1 cellular context compared by ENCODE assay signal in the genomic region with DNA sequence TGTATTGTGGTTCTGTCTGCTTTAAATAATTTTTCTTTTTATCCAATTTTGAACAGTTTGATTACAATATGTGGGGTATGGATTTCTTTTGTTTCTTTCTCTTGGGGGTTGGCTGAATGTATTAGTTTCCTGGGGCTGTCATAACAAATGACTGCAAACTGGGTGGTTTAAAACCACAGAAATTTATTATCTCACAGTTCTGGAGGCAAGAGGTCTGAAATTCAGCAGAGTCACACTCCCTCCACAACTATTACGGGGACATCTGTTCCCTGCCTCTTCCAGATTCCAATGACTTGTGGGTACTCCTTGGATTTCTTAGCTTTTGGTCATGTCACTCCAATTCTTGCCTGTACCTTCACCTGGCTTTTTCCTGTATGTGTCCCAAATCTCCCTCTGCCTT.
TF ChIP-seq lines count a peak whose summit lies in the region.

No MANE protein-coding gene starts in this region.

TF ChIP-seq in IMR-90, 13 proteins besides CTCF, POLR2A, EP300 and RAD21 (continued from another document):
- TF ChIP-seq, protein P1, sequence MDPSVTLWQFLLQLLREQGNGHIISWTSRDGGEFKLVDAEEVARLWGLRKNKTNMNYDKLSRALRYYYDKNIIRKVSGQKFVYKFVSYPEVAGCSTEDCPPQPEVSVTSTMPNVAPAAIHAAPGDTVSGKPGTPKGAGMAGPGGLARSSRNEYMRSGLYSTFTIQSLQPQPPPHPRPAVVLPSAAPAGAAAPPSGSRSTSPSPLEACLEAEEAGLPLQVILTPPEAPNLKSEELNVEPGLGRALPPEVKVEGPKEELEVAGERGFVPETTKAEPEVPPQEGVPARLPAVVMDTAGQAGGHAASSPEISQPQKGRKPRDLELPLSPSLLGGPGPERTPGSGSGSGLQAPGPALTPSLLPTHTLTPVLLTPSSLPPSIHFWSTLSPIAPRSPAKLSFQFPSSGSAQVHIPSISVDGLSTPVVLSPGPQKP (IDR thresholded peaks at IDR 0.05; ENCODE audit: borderline replicate concordance, low read depth, low read length) = no peak
- TF ChIP-seq MAZ (IDR thresholded peaks at IDR 0.05; ENCODE audit: borderline replicate concordance, low read depth, low read length) (no peak), BHLHE40 (IDR thresholded peaks at IDR 0.05; ENCODE audit: low read depth, low read length) (no peak), SMC3 (IDR thresholded peaks at IDR 0.05; ENCODE audit: low read depth, low read length) (no peak), RCOR1 (IDR thresholded peaks at IDR 0.05; ENCODE audit: insufficient replicate concordance, low read length) (no peak), FOS (IDR thresholded peaks at IDR 0.05; ENCODE audit: low read depth, low read length) (no peak), RFX5 (IDR thresholded peaks at IDR 0.05; ENCODE audit: low read depth, low read length) (no peak), MXI1 (IDR thresholded peaks at IDR 0.05; ENCODE audit: borderline replicate concordance, low read depth, low read length) (no peak), NFE2L2 (IDR thresholded peaks at IDR 0.05; ENCODE audit: low read depth, low read length) (no peak), MAFK (IDR thresholded peaks at IDR 0.05; ENCODE audit: low read depth, low read length) (no peak)
- TF ChIP-seq, protein P2, sequence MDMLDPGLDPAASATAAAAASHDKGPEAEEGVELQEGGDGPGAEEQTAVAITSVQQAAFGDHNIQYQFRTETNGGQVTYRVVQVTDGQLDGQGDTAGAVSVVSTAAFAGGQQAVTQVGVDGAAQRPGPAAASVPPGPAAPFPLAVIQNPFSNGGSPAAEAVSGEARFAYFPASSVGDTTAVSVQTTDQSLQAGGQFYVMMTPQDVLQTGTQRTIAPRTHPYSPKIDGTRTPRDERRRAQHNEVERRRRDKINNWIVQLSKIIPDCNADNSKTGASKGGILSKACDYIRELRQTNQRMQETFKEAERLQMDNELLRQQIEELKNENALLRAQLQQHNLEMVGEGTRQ (IDR thresholded peaks at IDR 0.05; ENCODE audit: low read depth, low read length) = no peak
TF ChIP-seq in IMR-90: peak in this region for 0.
